Comparison of ENCODE assay signal across 1 cellular context in genomic region chr15:34038404-34039179, GRCh38.
A peak's percentile ranks its signal among the peaks of the same experiment; 100 is the strongest.
TF ChIP-seq lines count a peak whose summit lies in the region.

No MANE protein-coding gene starts in this region.

TF ChIP-seq in HepG2, 621 proteins besides CTCF, POLR2A, EP300 and RAD21 (continued from another document and continues in another):
- TF ChIP-seq PCBP2 (optimal IDR thresholded peaks at IDR 0.05; ENCODE audit: low read depth, low read length, poor library complexity, severe bottlenecking), result no peak
- TF ChIP-seq ZBTB7A (CRISPR knock-in tag; IDR thresholded peaks at IDR 0.05), result 0 out of 2 replicates have a peak, but pooled peaks have one; percentile 27
- no peak; the same call in 1 of the 2 replicates for TF ChIP-seq ZNF713 (CRISPR knock-in tag; IDR thresholded peaks at IDR 0.05)
- TF ChIP-seq MXI1 (IDR thresholded peaks at IDR 0.05; ENCODE audit: borderline replicate concordance, low read depth, low read length), result peak; percentile 59; the same call in 1 of the 3 replicates
- TF ChIP-seq KMT2A (CRISPR knock-in tag; IDR thresholded peaks at IDR 0.05), result peak; percentile 83
- no peak for TF ChIP-seq ZNF788 (CRISPR knock-in tag; IDR thresholded peaks at IDR 0.05; ENCODE audit: borderline replicate concordance)
- TF ChIP-seq ZNF646 (CRISPR knock-in tag; IDR thresholded peaks at IDR 0.05), result no peak
- no peak for TF ChIP-seq ZNF512B (CRISPR knock-in tag; IDR thresholded peaks at IDR 0.05; ENCODE audit: borderline replicate concordance)
- TF ChIP-seq ERF (CRISPR knock-in tag; IDR thresholded peaks at IDR 0.05), result 0 out of 2 replicates have a peak, but pooled peaks have one; percentile 35
- TF ChIP-seq HOXD1 (CRISPR knock-in tag; IDR thresholded peaks at IDR 0.05), result no peak
- peak; percentile 42; the same call in 1 of the 2 replicates for TF ChIP-seq ZNF607 (CRISPR knock-in tag; IDR thresholded peaks at IDR 0.05; ENCODE audit: borderline replicate concordance)
- TF ChIP-seq ZNF674 (CRISPR knock-in tag; IDR thresholded peaks at IDR 0.05; ENCODE audit: low read depth), result no peak
- no peak for TF ChIP-seq FLYWCH1 (CRISPR knock-in tag; IDR thresholded peaks at IDR 0.05)
- 0 out of 2 replicates have a peak, but pooled peaks have one; percentile 24 for TF ChIP-seq ATF7-NPFF (CRISPR knock-in tag; IDR thresholded peaks at IDR 0.05; ENCODE audit: low read depth)
- no peak; the same call in 1 of the 2 replicates for TF ChIP-seq NCOA2 (CRISPR knock-in tag; IDR thresholded peaks at IDR 0.05)
- peak; percentile 38; the same call in 1 of the 2 replicates for TF ChIP-seq THRA (CRISPR knock-in tag; IDR thresholded peaks at IDR 0.05; ENCODE audit: borderline replicate concordance)
- TF ChIP-seq ZIK1 (CRISPR knock-in tag; IDR thresholded peaks at IDR 0.05; ENCODE audit: borderline replicate concordance, low read depth), result peak; percentile 58
- TF ChIP-seq KAT8 (CRISPR knock-in tag; IDR thresholded peaks at IDR 0.05), result peak; percentile 39; the same call in 1 of the 2 replicates
- TF ChIP-seq TFDP2 (CRISPR knock-in tag; IDR thresholded peaks at IDR 0.05), result no peak; the same call in 1 of the 2 replicates
- TF ChIP-seq ZNF329 (CRISPR knock-in tag; IDR thresholded peaks at IDR 0.05; ENCODE audit: low read depth), result peak; percentile 55; the same call in 1 of the 2 replicates
- TF ChIP-seq FOXO4 (CRISPR knock-in tag; conservative IDR thresholded peaks at IDR 0.05), result no peak; the same call in 1 of the 2 replicates
- no peak for TF ChIP-seq JUN (CRISPR knock-in tag; IDR thresholded peaks at IDR 0.05)
- peak; percentile 55; the same call in 1 of the 2 replicates for TF ChIP-seq PATZ1 (CRISPR knock-in tag; IDR thresholded peaks at IDR 0.05)
- 0 out of 2 replicates have a peak, but pooled peaks have one; percentile 33 for TF ChIP-seq ZFP82 (CRISPR knock-in tag; IDR thresholded peaks at IDR 0.05; ENCODE audit: borderline replicate concordance)
- TF ChIP-seq ZSCAN9 (CRISPR knock-in tag; IDR thresholded peaks at IDR 0.05; ENCODE audit: borderline replicate concordance), result 0 out of 2 replicates have a peak, but pooled peaks have one; percentile 31
- no peak for TF ChIP-seq CERS6 (CRISPR knock-in tag; IDR thresholded peaks at IDR 0.05)
